14 cellular contexts compared by ENCODE assay signal in the genomic region with DNA sequence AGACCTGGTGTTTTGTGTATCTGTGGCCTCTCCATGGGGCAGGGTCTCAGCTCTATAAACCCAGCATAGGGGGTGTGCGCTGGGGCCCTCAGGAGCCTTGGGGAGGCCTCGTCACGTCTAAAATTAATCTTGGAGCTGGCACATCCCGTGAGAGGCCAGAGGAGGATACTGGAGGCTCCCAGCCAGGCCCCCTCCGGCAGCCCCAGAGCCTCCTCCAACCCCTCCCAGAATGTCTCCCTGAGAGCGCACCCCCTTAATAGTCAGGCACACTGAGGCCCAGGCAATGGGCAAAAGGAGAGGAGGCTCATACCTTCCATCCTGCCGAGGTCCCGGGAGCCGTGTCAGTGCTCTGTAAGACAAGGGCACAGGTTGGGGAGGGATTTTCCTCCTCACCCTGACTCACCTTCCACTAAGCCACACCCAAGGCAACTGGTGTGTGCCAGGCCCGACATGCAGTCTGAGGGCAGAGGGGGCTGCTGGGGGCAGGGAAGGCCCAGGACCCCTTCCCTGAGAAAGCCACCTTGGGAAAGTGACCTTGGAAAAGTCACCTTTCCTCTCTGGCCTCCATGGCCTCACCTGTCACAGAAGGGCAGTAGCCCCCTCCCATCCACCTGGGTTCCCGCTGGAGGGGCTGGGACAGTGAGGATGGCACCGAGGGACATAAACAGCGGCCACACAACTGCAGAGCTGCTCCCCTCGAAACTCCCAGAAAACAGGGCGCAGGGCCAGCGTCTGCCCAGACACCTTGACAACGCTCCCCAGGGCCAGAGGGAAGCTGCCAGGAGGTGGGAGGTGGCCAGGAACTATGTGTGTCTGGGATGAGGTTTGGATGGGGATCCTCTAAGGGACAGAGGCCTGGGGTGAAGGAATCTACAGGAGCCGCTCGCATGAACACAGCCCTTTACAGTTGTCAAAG. TPM values are rescaled to one million over a fixed set of nuclear protein-coding genes. Genes with fewer than 3 reads are reported as not detected.
DNase-seq lines count a peak whose midpoint lies in the region; ATAC-seq, FAIRE-seq and TF ChIP-seq lines count a peak whose summit lies in the region.
"Had no signal": no experiment of that assay in that cellular context is flagged by ENCODE, and none has a peak within 500 bp of the region (broad histone marks: within the 10 kb centered on the region; RNA-seq: fewer than 3 reads in every experiment).

No MANE protein-coding gene starts in this region.

- WGBS in A549 (ENCODE audit: missing lambda C conversion rate), result 76% methylated on average over 17 of the region's 19 CpGs
- 84 to 85% (median 84%) methylated on average over 17 to 19 of the region's 19 CpGs for WGBS in small intestine, 3 donors

- FAIRE-seq in A549 (lab: Jason Lieb, UNC) (no peak), small intestine (lab: Jason Lieb, UNC) (no peak)
- FAIRE-seq: endometrium had no signal

- H3K4me3 ChIP-seq in A549 (no peak overlapping the region), rectal smooth muscle tissue (ENCODE audit: low read length) (peak overlapping the region; percentile 40), small intestine (ENCODE audit: low read depth in 1 of 2, low read length in 2 of 2) (no peak overlapping the region)

- DNase-seq in A549 (ENCODE audit: low read depth in 1 of 2, low spot score in 1 of 2) (no peak), astrocyte of the hippocampus (ENCODE audit: low read depth, low spot score) (peak; percentile 28), left cardiac atrium (no peak), cerebellar cortex (ENCODE audit: low spot score) (no peak), ureter (ENCODE audit: low spot score) (no peak), small intestine (no peak), islet precursor cell (no peak)
- DNase-seq: activated CD8-positive, alpha-beta memory T cell treated with anti-CD3 and anti-CD28 coated beads, Interleukin-2, amount 50 U/mL, for 48 hours; naive thymus-derived CD8-positive, alpha-beta T cell; stimulated activated naive CD8-positive, alpha-beta T cell treated with anti-CD3 and anti-CD28 coated beads, Interleukin-15, Interleukin-2, amounts not matched to agents 100 U/mL and 50 U/mL, for 24 hours; T1000 had no signal

- no peak for ATAC-seq in A549
- peak; percentile 8 to 28 for ATAC-seq in left cardiac atrium
- ATAC-seq: naive thymus-derived CD8-positive, alpha-beta T cell; Panc1; stimulated activated naive CD8-positive, alpha-beta T cell treated with anti-CD3 and anti-CD28 coated beads, Interleukin-15, Interleukin-2, amounts not matched to agents 100 U/mL and 50 U/mL, for 24 hours had no signal

- H3K9me3 ChIP-seq in A549 (no peaks in the 10 kb centered on the region), small intestine (ENCODE audit: control insufficient read depth, low read depth) (no peaks in the 10 kb centered on the region)

- peak overlapping the region; percentile 22; the same call in 1 of the 3 replicates for H3K4me2 ChIP-seq in A549

- CTCF ChIA-PET in A549 (lab: Yijun Ruan, JAX), result interaction anchor here (0.7 to 13.7 kb wide), 11 partner anchors 8 to 285 kb away, joined by 3 to 117 read pairs (median 3); partner anchors contain the start of gene TOR2A

- H3K4me1 ChIP-seq in A549 (peaks cover 39% of the 10 kb centered on the region), rectal smooth muscle tissue (ENCODE audit: control insufficient read depth, insufficient read depth, low read length) (peaks cover 32% of the 10 kb centered on the region), small intestine (ENCODE audit: control insufficient read depth in 2 of 2, insufficient read depth in 1 of 2, low read depth in 1 of 2, low read length in 1 of 2) (peaks cover 3% of the 10 kb centered on the region in 2 donors)

- TF ChIP-seq CTCF in A549 (IDR thresholded peaks at IDR 0.05), result no peak

- no peak for TF ChIP-seq POLR2A in A549 (IDR thresholded peaks at IDR 0.05; ENCODE audit: low read length)

- POLR2A ChIA-PET in A549 (lab: Yijun Ruan, JAX), result no interaction called here

- intact Hi-C loops in left cardiac atrium (cut with DNase I), result loop anchor here (5.0 to 10.0 kb wide), 4 partner anchors 43 to 137 kb away; partner anchors contain the start of genes CDK9 (in 1 of the 2), FPGS (in 1 of the 2), ST6GALNAC4 (in 1 of the 2) and TOR2A (in 1 of the 2)

- H3K27me3 ChIP-seq in rectal smooth muscle tissue (ENCODE audit: control insufficient read depth, insufficient read depth, low read length), result no peaks in the 10 kb centered on the region
- no peaks in the 10 kb centered on the region for H3K27me3 ChIP-seq in small intestine (ENCODE audit: control insufficient read depth in 2 of 2, insufficient read depth in 2 of 2, low read length in 2 of 2)

- peaks cover 13% of the 10 kb centered on the region for H3K36me3 ChIP-seq in rectal smooth muscle tissue (ENCODE audit: control insufficient read depth, insufficient read depth, low read length)
- no peaks in the 10 kb centered on the region for H3K36me3 ChIP-seq in small intestine (ENCODE audit: control insufficient read depth in 2 of 2, insufficient read depth in 2 of 2, low read length in 2 of 2)

- no peak for TF ChIP-seq RAD21 in A549 (conservative IDR thresholded peaks at IDR 0.05 in 1 of 2, IDR thresholded peaks at IDR 0.05 in 1 of 2)

- H3K9ac ChIP-seq in rectal smooth muscle tissue (ENCODE audit: low read length), result no peak overlapping the region

- no peak for TF ChIP-seq EP300 in A549 (IDR thresholded peaks at IDR 0.05)

- H3K27ac ChIP-seq in A549, result peak overlapping the region in 1 of 2 experiments; percentile 29; a peak in 3 of 6 replicates
- peak overlapping the region; percentile 21 for H3K27ac ChIP-seq in rectal smooth muscle tissue (ENCODE audit: low read depth, low read length)
- H3K27ac ChIP-seq in small intestine (ENCODE audit: low read depth in 1 of 2, low read length in 1 of 2), result no peak overlapping the region

TF ChIP-seq in A549, 52 proteins besides CTCF, POLR2A, EP300 and RAD21:
- TF ChIP-seq JUNB (IDR thresholded peaks at IDR 0.05), result no peak

RNA-seq across cellular contexts. Expression of gene AK1, which starts 2.9 kb away (rescaled TPM):
- polyA plus RNA-seq in A549 (2011; rRNA removed) (30.0 and 33.6 TPM in 2 replicates), A549 (2017; fragmentation: RNase III; extraction: RNeasy Plus Mini Kit Qiagen cat#74134 plus additional on column Dnase treatment) (31.9 to 38.2 TPM (median 31.9 TPM) in 3 replicates), small intestine (10 to 100 TPM; 50.8 to 60.6 (median 52.5) TPM)
- 75.1 and 94.3 TPM in 2 replicates for polyA plus RNA-seq in A549 (2012; cell fraction: cytosol; rRNA removed)
- 47.3 and 77.3 TPM in 2 replicates for polyA plus RNA-seq in A549 (2012; cell fraction: nucleus; rRNA removed)
- 14.8 and 18.0 TPM in 2 replicates for polyA minus RNA-seq in A549 (2011; rRNA and poly(A)+ RNA removed)
- total RNA-seq in left cardiac atrium (100 to 1,000 TPM; 593 to 626 TPM), ureter (48.6 TPM)

RNA-seq across cellular contexts. Expression of gene ENG, which starts 20.1 kb away (rescaled TPM):
- not detected in 2 replicates for polyA plus RNA-seq in A549 (2011; rRNA removed)
- 0.01 and 0.05 TPM in 2 replicates for polyA plus RNA-seq in A549 (2012; cell fraction: cytosol; rRNA removed)
- polyA plus RNA-seq in A549 (2012; cell fraction: nucleus; rRNA removed), result 0.17 TPM in 1 of 2 replicates, not detected in the other
- 0.03 to 0.15 TPM (median 0.08 TPM) in 3 replicates for polyA plus RNA-seq in A549 (2017; fragmentation: RNase III; extraction: RNeasy Plus Mini Kit Qiagen cat#74134 plus additional on column Dnase treatment)
- not detected in 2 replicates for polyA minus RNA-seq in A549 (2011; rRNA and poly(A)+ RNA removed)
- 100 to 1,000 TPM; 132 to 392 TPM for total RNA-seq in left cardiac atrium
- 83.6 TPM for total RNA-seq in ureter
- 10 to 100 TPM in 1 of 3 donors, 1 to 10 TPM in 2; 3.1 to 84.0 (median 5.7) TPM for polyA plus RNA-seq in small intestine

RNA-seq across cellular contexts. Expression of gene ST6GALNAC6, which starts 24.8 kb away (rescaled TPM):
- 8.2 and 14.7 TPM in 2 replicates for polyA plus RNA-seq in A549 (2011; rRNA removed)
- polyA plus RNA-seq in A549 (2012; cell fraction: cytosol; rRNA removed), result 12.7 and 16.0 TPM in 2 replicates
- 36.6 and 37.6 TPM in 2 replicates for polyA plus RNA-seq in A549 (2012; cell fraction: nucleus; rRNA removed)
- 15.8 to 25.2 TPM (median 22.0 TPM) in 3 replicates for polyA plus RNA-seq in A549 (2017; fragmentation: RNase III; extraction: RNeasy Plus Mini Kit Qiagen cat#74134 plus additional on column Dnase treatment)
- 15.6 and 18.6 TPM in 2 replicates for polyA minus RNA-seq in A549 (2011; rRNA and poly(A)+ RNA removed)
- total RNA-seq in left cardiac atrium, result 10 to 100 TPM; 56.7 to 71.7 TPM
- 48.9 TPM for total RNA-seq in ureter
- polyA plus RNA-seq in small intestine, result 10 to 100 TPM in 2 of 3 donors, 1 to 10 TPM in 1; 2.2 to 31.8 (median 15.4) TPM

RNA-seq across cellular contexts. Expression of gene ST6GALNAC4, which starts 42.3 kb away (rescaled TPM):
- 11.0 and 12.5 TPM in 2 replicates for polyA plus RNA-seq in A549 (2011; rRNA removed)
- 21.5 and 29.4 TPM in 2 replicates for polyA plus RNA-seq in A549 (2012; cell fraction: cytosol; rRNA removed)
- 28.7 and 46.1 TPM in 2 replicates for polyA plus RNA-seq in A549 (2012; cell fraction: nucleus; rRNA removed)
- 18.1 to 25.4 TPM (median 24.8 TPM) in 3 replicates for polyA plus RNA-seq in A549 (2017; fragmentation: RNase III; extraction: RNeasy Plus Mini Kit Qiagen cat#74134 plus additional on column Dnase treatment)
- polyA minus RNA-seq in A549 (2011; rRNA and poly(A)+ RNA removed), result 17.6 and 18.1 TPM in 2 replicates
- 10 to 100 TPM; 35.8 to 49.9 TPM for total RNA-seq in left cardiac atrium
- 25.8 TPM for total RNA-seq in ureter
- 10 to 100 TPM; 20.4 to 34.7 (median 24.6) TPM for polyA plus RNA-seq in small intestine

RNA-seq across cellular contexts. Expression of gene PIP5KL1, which starts 56.0 kb away (rescaled TPM):
- polyA plus RNA-seq in A549 (2011; rRNA removed) (1.8 and 2.4 TPM in 2 replicates), A549 (2017; fragmentation: RNase III; extraction: RNeasy Plus Mini Kit Qiagen cat#74134 plus additional on column Dnase treatment) (2.0 to 3.7 TPM (median 2.5 TPM) in 3 replicates), small intestine (under 1 TPM in 2 of 3 donors, not detected in 1; 0.60 to 0.81 TPM)
- 1.4 and 2.2 TPM in 2 replicates for polyA plus RNA-seq in A549 (2012; cell fraction: cytosol; rRNA removed)
- polyA plus RNA-seq in A549 (2012; cell fraction: nucleus; rRNA removed), result 19.9 and 20.7 TPM in 2 replicates
- polyA minus RNA-seq in A549 (2011; rRNA and poly(A)+ RNA removed), result 0.70 and 2.0 TPM in 2 replicates
- total RNA-seq in left cardiac atrium (under 1 TPM; 0.50 to 0.99 TPM), ureter (3.3 TPM)

Comparison
In these comparisons a context has a peak if more than half of its experiments do, and no peak if none do; other contexts are left out.
1. ATAC-seq: peak in left cardiac atrium (2 of 2); none in A549 (0 of 2).
2. RNA of gene AK1, which starts 2.9 kb away (total RNA-seq): 593 to 626 TPM in left cardiac atrium; 48.6 TPM in ureter (single experiment); every median in the first group is over 10 times any median in the second.